Comparison of ENCODE assay signal across 8 cellular contexts in genomic region chrX:17860179-17860780, GRCh38. TPM values are rescaled to one million over a fixed set of nuclear protein-coding genes. Genes with fewer than 3 reads are reported as not detected.
DNase-seq lines count a peak whose midpoint lies in the region; ATAC-seq, FAIRE-seq and TF ChIP-seq lines count a peak whose summit lies in the region.

No MANE protein-coding gene starts in this region.

- no peak overlapping the region for H4K8ac ChIP-seq in trophoblast cell (ENCODE audit: low read depth, low read length)

- no peaks in the 10 kb centered on the region for H3K79me2 ChIP-seq in trophoblast cell (ENCODE audit: control insufficient read depth, insufficient read depth, low read length, poor library complexity)

- H4K12ac ChIP-seq in trophoblast cell (ENCODE audit: low read depth, low read length) = no peak overlapping the region

- no peak overlapping the region for H3K14ac ChIP-seq in trophoblast cell (ENCODE audit: low read length)

- H3K4me2 ChIP-seq in trophoblast cell (ENCODE audit: low read length) = peak overlapping the region; percentile 73

- no peak for FAIRE-seq in frontal cortex (lab: Jason Lieb, UNC)

- no peak overlapping the region for H2BK5ac ChIP-seq in trophoblast cell (ENCODE audit: low read depth, low read length, poor library complexity)

- H3K36me3 ChIP-seq in CD8-positive, alpha-beta T cell (ENCODE audit: insufficient read depth, low read length) = no peaks in the 10 kb centered on the region
- H3K36me3 ChIP-seq in SJSA1 (no peaks in the 10 kb centered on the region), trophoblast cell (ENCODE audit: control insufficient read depth in 1 of 2, insufficient read depth in 2 of 2, low read length in 2 of 2) (no peaks in the 10 kb centered on the region)

- no peak overlapping the region for H3K18ac ChIP-seq in trophoblast cell (ENCODE audit: low read length)

- peak overlapping the region; percentile 80 for H3K4me3 Mint-ChIP-seq in CD8-positive, alpha-beta T cell

- H3K4ac ChIP-seq in trophoblast cell (ENCODE audit: low read depth, low read length) = no peak overlapping the region

- ATAC-seq in CD8-positive, alpha-beta T cell = no peak
- no peak for ATAC-seq in GM18870 (IDR thresholded peaks at IDR 0.05; ENCODE audit: unreplicated experiment)

- peaks cover 8% of the 10 kb centered on the region for H3K4me1 Mint-ChIP-seq in CD8-positive, alpha-beta T cell (ENCODE audit: low read depth)

- no peak for TF ChIP-seq CTCF in CD8-positive, alpha-beta T cell (IDR thresholded peaks at IDR 0.05)
- TF ChIP-seq CTCF in foreskin fibroblast (IDR thresholded peaks at IDR 0.05; ENCODE audit: low read depth, low read length) = no peak

- H2AK5ac ChIP-seq in trophoblast cell (ENCODE audit: low read length) = no peak overlapping the region

- POLR2A ChIA-PET in CD8-positive, alpha-beta T cell (lab: Charles Lee) = no interaction called here

- no CpG with 5 or more reads among the region's 53 CpGs for WGBS in trophoblast cell (ENCODE audit: extremely low coverage, insufficient coverage, insufficient read length)

- CTCF ChIA-PET in CD8-positive, alpha-beta T cell (lab: Charles Lee) = interaction anchor here (0.7 kb wide), 1 partner anchor 73 kb away, joined by 4 read pairs; no protein-coding TSS in a partner anchor

- H3K27ac Mint-ChIP-seq in CD8-positive, alpha-beta T cell = no peak overlapping the region

- H3K9me3 ChIP-seq in CD8-positive, alpha-beta T cell (ENCODE audit: low read length) = no peaks in the 10 kb centered on the region
- no peaks in the 10 kb centered on the region for H3K9me3 ChIP-seq in SJSA1 (replicated peaks)
- H3K9me3 ChIP-seq in trophoblast cell (ENCODE audit: insufficient read depth, low read depth, low read length) = no peaks in the 10 kb centered on the region

- H3K4me3 ChIP-seq in CD8-positive, alpha-beta T cell (ENCODE audit: low read depth, low read length) = peak overlapping the region; percentile 57
- H3K4me3 ChIP-seq in SJSA1 (peak overlapping the region; percentile 33), foreskin fibroblast (ENCODE audit: low read depth in 1 of 2, low read length in 2 of 2) (peak overlapping the region; percentile 9 to 49), trophoblast cell (ENCODE audit: low read depth, low read length) (peak overlapping the region; percentile 62)

- H3K23ac ChIP-seq in trophoblast cell (ENCODE audit: low read length) = no peak overlapping the region

- no peaks in the 10 kb centered on the region for H3K36me3 Mint-ChIP-seq in CD8-positive, alpha-beta T cell

- H4K91ac ChIP-seq in trophoblast cell (ENCODE audit: low read depth, low read length) = no peak overlapping the region

- H3K9me3 Mint-ChIP-seq in CD8-positive, alpha-beta T cell = no peaks in the 10 kb centered on the region

- H3K27me3 Mint-ChIP-seq in CD8-positive, alpha-beta T cell (ENCODE audit: low read depth) = peaks cover 26% of the 10 kb centered on the region

- H3K9ac ChIP-seq in trophoblast cell (ENCODE audit: low read length) = no peak overlapping the region

- no peak overlapping the region for H2BK120ac ChIP-seq in trophoblast cell (ENCODE audit: insufficient read depth, low read length, poor library complexity)

- H3K27ac ChIP-seq in CD8-positive, alpha-beta T cell (ENCODE audit: low read depth, low read length) = no peak overlapping the region
- H3K27ac ChIP-seq in SJSA1 = no peak overlapping the region
- no peak overlapping the region for H3K27ac ChIP-seq in trophoblast cell (ENCODE audit: low read depth, low read length)

- H2BK12ac ChIP-seq in trophoblast cell (ENCODE audit: low read length) = no peak overlapping the region

- H2AFZ ChIP-seq in trophoblast cell (ENCODE audit: insufficient read depth, low read length, poor library complexity) = no peak overlapping the region

- no peaks in the 10 kb centered on the region for H3K79me1 ChIP-seq in trophoblast cell (ENCODE audit: low read length)

- DNase-seq in CD8-positive, alpha-beta T cell = no peak
- DNase-seq in SJSA1 (ENCODE audit: low read depth in 1 of 2, low spot score in 2 of 2) = no peak
- peak in 1 of 2 donors; percentile 39 for DNase-seq in foreskin fibroblast
- DNase-seq in trophoblast cell = no peak
- DNase-seq in globus pallidus (ENCODE audit: low spot score) = no peak
- DNase-seq in frontal cortex (ENCODE audit: low spot score in 2 of 2) = no peak
- DNase-seq in foreskin melanocyte = no peak

- intact Hi-C loops in CD8-positive, alpha-beta T cell (cut with DNase I, micrococcal nuclease) = no loop called here

- no peaks in the 10 kb centered on the region for H3K4me1 ChIP-seq in CD8-positive, alpha-beta T cell (ENCODE audit: insufficient read depth, low read length)
- H3K4me1 ChIP-seq in SJSA1 (replicated peaks) (no peaks in the 10 kb centered on the region; the same call in 1 of the 2 replicates), trophoblast cell (ENCODE audit: control insufficient read depth in 1 of 2, insufficient read depth in 2 of 2, low read length in 2 of 2) (no peaks in the 10 kb centered on the region)

- H3K27me3 ChIP-seq in CD8-positive, alpha-beta T cell (ENCODE audit: insufficient read depth, low read length) = no peaks in the 10 kb centered on the region
- peaks cover 12% of the 10 kb centered on the region for H3K27me3 ChIP-seq in SJSA1 (replicated peaks)
- peaks cover 21% of the 10 kb centered on the region for H3K27me3 ChIP-seq in trophoblast cell (ENCODE audit: insufficient read depth, low read length)

RNA-seq across cellular contexts. Expression of gene RAI2, which starts 0.8 kb away (rescaled TPM):
- 1 to 10 TPM; 1.1 to 1.9 TPM for total RNA-seq in CD8-positive, alpha-beta T cell
- 0.13 TPM in 1 of 2 replicates, not detected in the other for total RNA-seq in SJSA1 (2014; rRNA removed; shearing (Covaris generic))
- 0.44 and 0.53 TPM in 2 replicates for polyA plus RNA-seq in trophoblast cell (2013)
- total RNA-seq in frontal cortex = 2.9 TPM
